In the genomic region with DNA sequence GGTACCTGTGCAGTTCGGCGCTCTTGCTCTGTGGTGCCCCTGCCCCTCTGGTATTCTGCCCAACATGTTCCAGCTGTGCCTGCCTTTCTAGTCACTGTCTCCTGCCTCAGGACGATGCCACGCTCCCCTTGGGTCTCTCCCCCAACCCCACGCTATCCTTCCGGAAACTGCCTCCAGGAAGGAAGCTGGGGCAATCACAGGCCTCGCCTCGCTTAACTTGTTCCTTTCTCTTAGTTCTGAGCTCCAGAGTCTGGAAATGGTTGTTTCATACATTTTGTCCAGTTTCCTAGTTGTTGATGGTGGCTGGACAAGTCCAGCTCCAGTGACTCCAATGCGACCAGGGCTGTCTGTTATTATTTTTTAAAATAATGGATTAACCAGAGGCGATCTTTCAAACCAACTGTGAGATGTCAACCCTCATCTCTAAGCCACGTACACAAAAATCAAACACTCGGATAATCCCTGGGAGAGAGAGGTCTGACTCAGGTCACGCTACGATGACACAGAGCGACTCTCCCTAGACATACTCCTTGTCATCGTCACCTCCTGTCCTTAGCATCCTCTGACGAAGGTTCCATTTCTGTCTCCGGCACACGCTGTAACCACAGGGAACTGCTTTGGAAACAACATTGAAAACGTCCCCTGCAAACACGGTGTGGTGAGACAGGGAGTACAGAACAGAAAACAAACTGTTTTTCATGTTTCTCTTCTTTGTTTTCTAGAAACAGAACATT, we compare ENCODE assay signal across 16 cellular contexts.
"Had no signal": no experiment of that assay in that cellular context is flagged by ENCODE, and none has a peak within 500 bp of the region (broad histone marks: within the 10 kb centered on the region; RNA-seq: fewer than 3 reads in every experiment).

No MANE protein-coding gene starts in this region.

- H3K4me3 Mint-ChIP-seq: activated CD8-positive, alpha-beta memory T cell treated with anti-CD3 and anti-CD28 coated beads, Interleukin-2, amount 10 ng/mL, durations not matched to agents 7 days and 5 days; activated naive CD8-positive, alpha-beta T cell treated with anti-CD3 and anti-CD28 coated beads, Interleukin-2, amount 10 ng/mL, durations not matched to agents 7 days and 5 days; activated T-cell treated with anti-CD3 and anti-CD28 coated beads, Interleukin-2, amount 50 U/mL, for 24 hours; naive thymus-derived CD4-positive, alpha-beta T cell; stimulated activated naive CD8-positive, alpha-beta T cell treated with anti-CD3 and anti-CD28 coated beads, Interleukin-15, Interleukin-2, amounts not matched to agents 100 ng/mL and 50 ng/mL, for 24 hours had no signal

- H3K4me1 Mint-ChIP-seq: activated CD8-positive, alpha-beta memory T cell treated with anti-CD3 and anti-CD28 coated beads, Interleukin-2, amount 10 ng/mL, durations not matched to agents 7 days and 5 days; activated naive CD8-positive, alpha-beta T cell treated with anti-CD3 and anti-CD28 coated beads, Interleukin-2, amount 10 ng/mL, durations not matched to agents 7 days and 5 days; naive thymus-derived CD4-positive, alpha-beta T cell had no signal

- ATAC-seq: activated CD8-positive, alpha-beta memory T cell treated with anti-CD3 and anti-CD28 coated beads, Interleukin-2, amount 10 ng/mL, durations not matched to agents 7 days and 5 days; naive thymus-derived CD4-positive, alpha-beta T cell had no signal

- H3K27ac Mint-ChIP-seq: activated CD8-positive, alpha-beta memory T cell treated with anti-CD3 and anti-CD28 coated beads, Interleukin-2, amount 10 ng/mL, durations not matched to agents 7 days and 5 days; activated naive CD8-positive, alpha-beta T cell treated with anti-CD3 and anti-CD28 coated beads, Interleukin-2, amount 10 ng/mL, durations not matched to agents 7 days and 5 days; activated T-cell treated with anti-CD3 and anti-CD28 coated beads, Interleukin-2, amount 50 U/mL, for 24 hours; naive thymus-derived CD4-positive, alpha-beta T cell; stimulated activated naive CD8-positive, alpha-beta T cell treated with anti-CD3 and anti-CD28 coated beads, Interleukin-15, Interleukin-2, amounts not matched to agents 100 ng/mL and 50 ng/mL, for 24 hours had no signal

- H3K36me3 Mint-ChIP-seq: activated naive CD8-positive, alpha-beta T cell treated with anti-CD3 and anti-CD28 coated beads, Interleukin-2, amount 10 ng/mL, durations not matched to agents 7 days and 5 days had no signal

- FAIRE-seq: bronchial epithelial cell, endothelial cell of umbilical vein had no signal

- H3K27me3 Mint-ChIP-seq: activated CD8-positive, alpha-beta memory T cell treated with anti-CD3 and anti-CD28 coated beads, Interleukin-2, amount 10 ng/mL, durations not matched to agents 7 days and 5 days; activated T-cell treated with anti-CD3 and anti-CD28 coated beads, Interleukin-2, amount 50 U/mL, for 24 hours; stimulated activated naive CD8-positive, alpha-beta T cell treated with anti-CD3 and anti-CD28 coated beads, Interleukin-15, Interleukin-2, amounts not matched to agents 100 ng/mL and 50 ng/mL, for 24 hours had no signal

- DNase-seq: activated CD4-positive, alpha-beta T cell treated with anti-CD3 and anti-CD28 coated beads for 1 hour; activated CD4-positive, alpha-beta T cell treated with anti-CD3 and anti-CD28 coated beads, Interleukin-2, amount 50 U/mL, for 48 hours; activated CD8-positive, alpha-beta memory T cell treated with anti-CD3 and anti-CD28 coated beads, Interleukin-2, amount 10 ng/mL, durations not matched to agents 7 days and 5 days; activated gamma-delta T cell; activated naive CD8-positive, alpha-beta T cell treated with anti-CD3 and anti-CD28 coated beads, Interleukin-2, amount 10 ng/mL, durations not matched to agents 7 days and 5 days; activated T-cell treated with anti-CD3 and anti-CD28 coated beads, Interleukin-2, amount 50 U/mL, for 24 hours; aorta; effector CD4-positive, alpha-beta T cell; hippocampal formation; naive thymus-derived CD4-positive, alpha-beta T cell; occipital lobe; stimulated activated CD4-positive, alpha-beta T cell treated with anti-CD3 and anti-CD28 coated beads, Interleukin-15, amount 100 ng/mL, for 24 hours; stimulated activated CD4-positive, alpha-beta T cell treated with anti-CD3 and anti-CD28 coated beads, Interleukin-4, amount 100 ng/mL, for 24 hours had no signal
